In the genomic region with DNA sequence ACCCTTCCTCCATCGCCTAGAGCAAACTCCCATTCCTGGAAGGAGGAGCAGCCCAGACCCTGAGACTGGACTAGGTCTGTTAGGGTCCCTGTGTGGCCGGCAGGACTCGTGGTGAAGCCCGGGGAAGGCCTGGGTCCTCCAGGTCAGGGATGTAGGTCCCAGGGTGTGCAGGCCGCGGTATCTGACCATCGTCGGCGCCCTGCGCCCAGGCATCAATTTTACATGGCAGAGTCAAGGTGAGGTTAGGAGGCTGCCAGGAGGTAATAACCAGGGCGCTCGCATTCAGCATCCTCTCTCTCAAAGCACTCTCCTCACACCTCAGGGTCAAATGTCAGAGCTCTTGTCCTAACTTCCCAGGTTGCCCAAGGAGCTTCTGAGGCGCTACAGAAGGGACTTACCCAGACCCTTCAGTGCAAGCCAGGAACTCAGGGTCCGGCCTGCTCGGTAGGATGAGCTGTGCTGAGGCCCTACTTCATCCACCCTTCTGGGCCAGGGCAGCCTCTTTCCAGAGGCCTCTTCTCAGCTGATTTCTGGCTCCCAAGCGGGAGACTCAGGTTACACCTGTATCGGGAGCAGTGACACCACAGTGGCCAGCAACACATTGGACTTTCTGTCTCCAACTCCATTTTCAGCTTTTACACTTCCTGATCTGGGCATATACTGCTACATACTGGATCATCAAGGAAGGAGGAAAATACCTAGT, we compare ENCODE assay signal across 1 cellular context.
TF ChIP-seq lines count a peak whose summit lies in the region.

No MANE protein-coding gene starts in this region.

TF ChIP-seq in HepG2, 621 proteins besides CTCF, POLR2A, EP300 and RAD21 (continued from another document and continues in another):
- TF ChIP-seq, protein P1, sequence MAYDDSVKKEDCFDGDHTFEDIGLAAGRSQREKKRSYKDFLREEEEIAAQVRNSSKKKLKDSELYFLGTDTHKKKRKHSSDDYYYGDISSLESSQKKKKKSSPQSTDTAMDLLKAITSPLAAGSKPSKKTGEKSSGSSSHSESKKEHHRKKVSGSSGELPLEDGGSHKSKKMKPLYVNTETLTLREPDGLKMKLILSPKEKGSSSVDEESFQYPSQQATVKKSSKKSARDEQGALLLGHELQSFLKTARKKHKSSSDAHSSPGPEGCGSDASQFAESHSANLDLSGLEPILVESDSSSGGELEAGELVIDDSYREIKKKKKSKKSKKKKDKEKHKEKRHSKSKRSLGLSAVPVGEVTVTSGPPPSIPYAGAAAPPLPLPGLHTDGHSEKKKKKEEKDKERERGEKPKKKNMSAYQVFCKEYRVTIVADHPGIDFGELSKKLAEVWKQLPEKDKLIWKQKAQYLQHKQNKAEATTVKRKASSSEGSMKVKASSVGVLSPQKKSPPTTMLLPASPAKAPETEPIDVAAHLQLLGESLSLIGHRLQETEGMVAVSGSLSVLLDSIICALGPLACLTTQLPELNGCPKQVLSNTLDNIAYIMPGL (CRISPR knock-in tag; IDR thresholded peaks at IDR 0.05; ENCODE audit: borderline replicate concordance in 1 of 2, low read depth in 1 of 2) = peak in 1 of 2 experiments; percentile 13; a peak in 2 of 4 replicates
- TF ChIP-seq SP1 (IDR thresholded peaks at IDR 0.05) (no peak), SP1 (CRISPR knock-in tag; IDR thresholded peaks at IDR 0.05) (no peak), SNAI1 (CRISPR knock-in tag; IDR thresholded peaks at IDR 0.05; ENCODE audit: borderline replicate concordance) (0 out of 2 replicates have a peak, but pooled peaks have one; percentile 14), NR1H2 (CRISPR knock-in tag; IDR thresholded peaks at IDR 0.05; ENCODE audit: borderline replicate concordance, low read depth) (peak; percentile 14), NFKB2 (CRISPR knock-in tag; IDR thresholded peaks at IDR 0.05; ENCODE audit: borderline replicate concordance) (peak; percentile 5; the same call in 1 of the 2 replicates), NONO (IDR thresholded peaks at IDR 0.05) (no peak), NONO (CRISPR knock-in tag; conservative IDR thresholded peaks at IDR 0.05) (no peak), TCF7L2 (IDR thresholded peaks at IDR 0.05; ENCODE audit: low read depth, low read length) (no peak), SIX1 (CRISPR knock-in tag; IDR thresholded peaks at IDR 0.05; ENCODE audit: borderline replicate concordance) (peak; percentile 77), ZFX (CRISPR knock-in tag; IDR thresholded peaks at IDR 0.05; ENCODE audit: low read depth) (peak; percentile 43), FOXC1 (CRISPR knock-in tag; IDR thresholded peaks at IDR 0.05; ENCODE audit: borderline replicate concordance) (peak; percentile 10; the same call in 1 of the 2 replicates), ELF4 (CRISPR knock-in tag; IDR thresholded peaks at IDR 0.05; ENCODE audit: borderline replicate concordance) (peak; percentile 20; the same call in 1 of the 2 replicates), AHR (CRISPR knock-in tag; IDR thresholded peaks at IDR 0.05) (peak; percentile 19; the same call in 1 of the 2 replicates), MYNN (CRISPR knock-in tag; IDR thresholded peaks at IDR 0.05; ENCODE audit: low read depth) (peak; percentile 28; the same call in 1 of the 2 replicates), CENPX (CRISPR knock-in tag; IDR thresholded peaks at IDR 0.05) (no peak), SIX4 (CRISPR knock-in tag; IDR thresholded peaks at IDR 0.05) (peak; percentile 84), SMYD3 (CRISPR knock-in tag; IDR thresholded peaks at IDR 0.05) (peak; percentile 66), RNF2 (conservative IDR thresholded peaks at IDR 0.05; ENCODE audit: low read depth) (no peak), MED8 (CRISPR knock-in tag; IDR thresholded peaks at IDR 0.05; ENCODE audit: insufficient replicate concordance) (no peak), AGO2 (optimal IDR thresholded peaks at IDR 0.05; ENCODE audit: low read depth, low read length) (peak; percentile 80), ZNF891 (CRISPR knock-in tag; IDR thresholded peaks at IDR 0.05) (peak; percentile 82), ZNF224 (CRISPR knock-in tag; IDR thresholded peaks at IDR 0.05) (no peak), MIER2 (CRISPR knock-in tag; IDR thresholded peaks at IDR 0.05) (no peak), ZNF12 (CRISPR knock-in tag; IDR thresholded peaks at IDR 0.05) (peak; percentile 56; the same call in 1 of the 2 replicates), ZNF317 (CRISPR knock-in tag; IDR thresholded peaks at IDR 0.05) (0 out of 2 replicates have a peak, but pooled peaks have one; percentile 4), PITX1 (CRISPR knock-in tag; IDR thresholded peaks at IDR 0.05) (no peak), TRIM24 (CRISPR knock-in tag; IDR thresholded peaks at IDR 0.05) (no peak), HDAC1 (CRISPR knock-in tag; IDR thresholded peaks at IDR 0.05) (peak; percentile 16; the same call in 1 of the 2 replicates), TARDBP (CRISPR knock-in tag; IDR thresholded peaks at IDR 0.05) (peak; percentile 4; the same call in 1 of the 2 replicates), PAX8 (CRISPR knock-in tag; IDR thresholded peaks at IDR 0.05; ENCODE audit: borderline replicate concordance) (0 out of 2 replicates have a peak, but pooled peaks have one; percentile 66), CCDC6 (CRISPR knock-in tag; IDR thresholded peaks at IDR 0.05) (peak; percentile 17; the same call in 1 of the 2 replicates), PAF1 (CRISPR knock-in tag; IDR thresholded peaks at IDR 0.05) (peak; percentile 47; the same call in 1 of the 2 replicates)
- TF ChIP-seq, protein P2, sequence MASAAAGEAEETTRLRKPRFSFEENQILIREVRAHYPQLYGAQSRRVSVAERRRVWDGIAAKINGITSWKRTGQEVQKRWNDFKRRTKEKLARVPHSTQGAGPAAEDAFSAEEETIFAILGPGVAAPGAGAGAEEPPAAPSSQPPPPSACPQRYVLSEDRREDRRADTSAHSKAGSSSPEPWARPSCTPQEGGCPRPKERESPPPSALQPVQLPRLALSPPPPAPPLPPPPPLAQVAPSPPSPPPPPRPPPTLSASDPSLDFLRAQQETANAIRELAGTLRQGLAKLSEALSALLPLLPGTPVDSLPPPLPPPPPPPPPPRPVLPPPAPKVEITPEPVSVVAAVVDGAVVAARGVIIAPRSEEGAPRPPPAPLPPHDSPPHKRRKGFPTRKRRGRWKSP (CRISPR knock-in tag; IDR thresholded peaks at IDR 0.05) = peak; percentile 19; the same call in 1 of the 2 replicates
- TF ChIP-seq, protein P3, sequence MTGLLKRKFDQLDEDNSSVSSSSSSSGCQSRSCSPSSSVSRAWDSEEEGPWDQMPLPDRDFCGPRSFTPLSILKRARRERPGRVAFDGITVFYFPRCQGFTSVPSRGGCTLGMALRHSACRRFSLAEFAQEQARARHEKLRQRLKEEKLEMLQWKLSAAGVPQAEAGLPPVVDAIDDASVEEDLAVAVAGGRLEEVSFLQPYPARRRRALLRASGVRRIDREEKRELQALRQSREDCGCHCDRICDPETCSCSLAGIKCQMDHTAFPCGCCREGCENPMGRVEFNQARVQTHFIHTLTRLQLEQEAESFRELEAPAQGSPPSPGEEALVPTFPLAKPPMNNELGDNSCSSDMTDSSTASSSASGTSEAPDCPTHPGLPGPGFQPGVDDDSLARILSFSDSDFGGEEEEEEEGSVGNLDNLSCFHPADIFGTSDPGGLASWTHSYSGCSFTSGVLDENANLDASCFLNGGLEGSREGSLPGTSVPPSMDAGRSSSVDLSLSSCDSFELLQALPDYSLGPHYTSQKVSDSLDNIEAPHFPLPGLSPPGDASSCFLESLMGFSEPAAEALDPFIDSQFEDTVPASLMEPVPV (CRISPR knock-in tag; IDR thresholded peaks at IDR 0.05) = no peak; the same call in 1 of the 2 replicates
- TF ChIP-seq, protein P4, sequence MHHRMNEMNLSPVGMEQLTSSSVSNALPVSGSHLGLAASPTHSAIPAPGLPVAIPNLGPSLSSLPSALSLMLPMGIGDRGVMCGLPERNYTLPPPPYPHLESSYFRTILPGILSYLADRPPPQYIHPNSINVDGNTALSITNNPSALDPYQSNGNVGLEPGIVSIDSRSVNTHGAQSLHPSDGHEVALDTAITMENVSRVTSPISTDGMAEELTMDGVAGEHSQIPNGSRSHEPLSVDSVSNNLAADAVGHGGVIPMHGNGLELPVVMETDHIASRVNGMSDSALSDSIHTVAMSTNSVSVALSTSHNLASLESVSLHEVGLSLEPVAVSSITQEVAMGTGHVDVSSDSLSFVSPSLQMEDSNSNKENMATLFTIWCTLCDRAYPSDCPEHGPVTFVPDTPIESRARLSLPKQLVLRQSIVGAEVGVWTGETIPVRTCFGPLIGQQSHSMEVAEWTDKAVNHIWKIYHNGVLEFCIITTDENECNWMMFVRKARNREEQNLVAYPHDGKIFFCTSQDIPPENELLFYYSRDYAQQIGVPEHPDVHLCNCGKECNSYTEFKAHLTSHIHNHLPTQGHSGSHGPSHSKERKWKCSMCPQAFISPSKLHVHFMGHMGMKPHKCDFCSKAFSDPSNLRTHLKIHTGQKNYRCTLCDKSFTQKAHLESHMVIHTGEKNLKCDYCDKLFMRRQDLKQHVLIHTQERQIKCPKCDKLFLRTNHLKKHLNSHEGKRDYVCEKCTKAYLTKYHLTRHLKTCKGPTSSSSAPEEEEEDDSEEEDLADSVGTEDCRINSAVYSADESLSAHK (CRISPR knock-in tag; IDR thresholded peaks at IDR 0.05; ENCODE audit: borderline replicate concordance) = no peak
- TF ChIP-seq, protein P5, sequence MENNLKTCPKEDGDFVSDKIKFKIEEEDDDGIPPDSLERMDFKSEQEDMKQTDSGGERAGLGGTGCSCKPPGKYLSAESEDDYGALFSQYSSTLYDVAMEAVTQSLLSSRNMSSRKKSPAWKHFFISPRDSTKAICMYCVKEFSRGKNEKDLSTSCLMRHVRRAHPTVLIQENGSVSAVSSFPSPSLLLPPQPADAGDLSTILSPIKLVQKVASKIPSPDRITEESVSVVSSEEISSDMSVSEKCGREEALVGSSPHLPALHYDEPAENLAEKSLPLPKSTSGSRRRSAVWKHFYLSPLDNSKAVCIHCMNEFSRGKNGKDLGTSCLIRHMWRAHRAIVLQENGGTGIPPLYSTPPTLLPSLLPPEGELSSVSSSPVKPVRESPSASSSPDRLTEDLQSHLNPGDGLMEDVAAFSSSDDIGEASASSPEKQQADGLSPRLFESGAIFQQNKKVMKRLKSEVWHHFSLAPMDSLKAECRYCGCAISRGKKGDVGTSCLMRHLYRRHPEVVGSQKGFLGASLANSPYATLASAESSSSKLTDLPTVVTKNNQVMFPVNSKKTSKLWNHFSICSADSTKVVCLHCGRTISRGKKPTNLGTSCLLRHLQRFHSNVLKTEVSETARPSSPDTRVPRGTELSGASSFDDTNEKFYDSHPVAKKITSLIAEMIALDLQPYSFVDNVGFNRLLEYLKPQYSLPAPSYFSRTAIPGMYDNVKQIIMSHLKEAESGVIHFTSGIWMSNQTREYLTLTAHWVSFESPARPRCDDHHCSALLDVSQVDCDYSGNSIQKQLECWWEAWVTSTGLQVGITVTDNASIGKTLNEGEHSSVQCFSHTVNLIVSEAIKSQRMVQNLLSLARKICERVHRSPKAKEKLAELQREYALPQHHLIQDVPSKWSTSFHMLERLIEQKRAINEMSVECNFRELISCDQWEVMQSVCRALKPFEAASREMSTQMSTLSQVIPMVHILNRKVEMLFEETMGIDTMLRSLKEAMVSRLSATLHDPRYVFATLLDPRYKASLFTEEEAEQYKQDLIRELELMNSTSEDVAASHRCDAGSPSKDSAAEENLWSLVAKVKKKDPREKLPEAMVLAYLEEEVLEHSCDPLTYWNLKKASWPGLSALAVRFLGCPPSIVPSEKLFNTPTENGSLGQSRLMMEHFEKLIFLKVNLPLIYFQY (CRISPR knock-in tag; IDR thresholded peaks at IDR 0.05; ENCODE audit: borderline replicate concordance) = peak; percentile 46
- TF ChIP-seq, protein P6, sequence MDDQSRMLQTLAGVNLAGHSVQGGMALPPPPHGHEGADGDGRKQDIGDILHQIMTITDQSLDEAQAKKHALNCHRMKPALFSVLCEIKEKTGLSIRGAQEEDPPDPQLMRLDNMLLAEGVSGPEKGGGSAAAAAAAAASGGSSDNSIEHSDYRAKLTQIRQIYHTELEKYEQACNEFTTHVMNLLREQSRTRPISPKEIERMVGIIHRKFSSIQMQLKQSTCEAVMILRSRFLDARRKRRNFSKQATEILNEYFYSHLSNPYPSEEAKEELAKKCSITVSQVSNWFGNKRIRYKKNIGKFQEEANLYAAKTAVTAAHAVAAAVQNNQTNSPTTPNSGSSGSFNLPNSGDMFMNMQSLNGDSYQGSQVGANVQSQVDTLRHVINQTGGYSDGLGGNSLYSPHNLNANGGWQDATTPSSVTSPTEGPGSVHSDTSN (CRISPR knock-in tag; IDR thresholded peaks at IDR 0.05; ENCODE audit: borderline replicate concordance) = 0 out of 2 replicates have a peak, but pooled peaks have one; percentile 54
- TF ChIP-seq, protein P7, sequence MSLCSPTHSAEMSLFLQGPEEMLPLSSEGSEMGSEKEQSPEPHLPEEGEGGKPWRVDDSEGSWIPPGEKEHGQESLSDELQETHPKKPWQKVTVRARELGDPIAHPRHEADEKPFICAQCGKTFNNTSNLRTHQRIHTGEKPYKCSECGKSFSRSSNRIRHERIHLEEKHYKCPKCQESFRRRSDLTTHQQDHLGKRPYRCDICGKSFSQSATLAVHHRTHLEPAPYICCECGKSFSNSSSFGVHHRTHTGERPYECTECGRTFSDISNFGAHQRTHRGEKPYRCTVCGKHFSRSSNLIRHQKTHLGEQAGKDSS (CRISPR knock-in tag; IDR thresholded peaks at IDR 0.05; ENCODE audit: borderline replicate concordance, low read depth) = 0 out of 2 replicates have a peak, but pooled peaks have one; percentile 55
- TF ChIP-seq, protein P8, sequence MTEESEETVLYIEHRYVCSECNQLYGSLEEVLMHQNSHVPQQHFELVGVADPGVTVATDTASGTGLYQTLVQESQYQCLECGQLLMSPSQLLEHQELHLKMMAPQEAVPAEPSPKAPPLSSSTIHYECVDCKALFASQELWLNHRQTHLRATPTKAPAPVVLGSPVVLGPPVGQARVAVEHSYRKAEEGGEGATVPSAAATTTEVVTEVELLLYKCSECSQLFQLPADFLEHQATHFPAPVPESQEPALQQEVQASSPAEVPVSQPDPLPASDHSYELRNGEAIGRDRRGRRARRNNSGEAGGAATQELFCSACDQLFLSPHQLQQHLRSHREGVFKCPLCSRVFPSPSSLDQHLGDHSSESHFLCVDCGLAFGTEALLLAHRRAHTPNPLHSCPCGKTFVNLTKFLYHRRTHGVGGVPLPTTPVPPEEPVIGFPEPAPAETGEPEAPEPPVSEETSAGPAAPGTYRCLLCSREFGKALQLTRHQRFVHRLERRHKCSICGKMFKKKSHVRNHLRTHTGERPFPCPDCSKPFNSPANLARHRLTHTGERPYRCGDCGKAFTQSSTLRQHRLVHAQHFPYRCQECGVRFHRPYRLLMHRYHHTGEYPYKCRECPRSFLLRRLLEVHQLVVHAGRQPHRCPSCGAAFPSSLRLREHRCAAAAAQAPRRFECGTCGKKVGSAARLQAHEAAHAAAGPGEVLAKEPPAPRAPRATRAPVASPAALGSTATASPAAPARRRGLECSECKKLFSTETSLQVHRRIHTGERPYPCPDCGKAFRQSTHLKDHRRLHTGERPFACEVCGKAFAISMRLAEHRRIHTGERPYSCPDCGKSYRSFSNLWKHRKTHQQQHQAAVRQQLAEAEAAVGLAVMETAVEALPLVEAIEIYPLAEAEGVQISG (CRISPR knock-in tag; IDR thresholded peaks at IDR 0.05) = no peak
- TF ChIP-seq, protein P9, sequence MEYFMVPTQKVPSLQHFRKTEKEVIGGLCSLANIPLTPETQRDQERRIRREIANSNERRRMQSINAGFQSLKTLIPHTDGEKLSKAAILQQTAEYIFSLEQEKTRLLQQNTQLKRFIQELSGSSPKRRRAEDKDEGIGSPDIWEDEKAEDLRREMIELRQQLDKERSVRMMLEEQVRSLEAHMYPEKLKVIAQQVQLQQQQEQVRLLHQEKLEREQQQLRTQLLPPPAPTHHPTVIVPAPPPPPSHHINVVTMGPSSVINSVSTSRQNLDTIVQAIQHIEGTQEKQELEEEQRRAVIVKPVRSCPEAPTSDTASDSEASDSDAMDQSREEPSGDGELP (IDR thresholded peaks at IDR 0.05; ENCODE audit: borderline replicate concordance, low read depth) = peak; percentile 95
